30 cellular contexts compared by ENCODE assay signal in genomic region chr5:57503433-57503832, GRCh38. TPM values are rescaled to one million over a fixed set of nuclear protein-coding genes. Genes with fewer than 3 reads are reported as not detected.
A peak's percentile ranks its signal among the peaks of the same experiment; 100 is the strongest.
DNase-seq lines count a peak whose midpoint lies in the region; ATAC-seq, FAIRE-seq and TF ChIP-seq lines count a peak whose summit lies in the region.
"Had no signal": no experiment of that assay in that cellular context is flagged by ENCODE, and none has a peak within 500 bp of the region (broad histone marks: within the 10 kb centered on the region; RNA-seq: fewer than 3 reads in every experiment).

No MANE protein-coding gene starts in this region.

- H3K4me2 ChIP-seq in IMR-90 (ENCODE audit: low read depth, low read length) (no peak overlapping the region), astrocyte (ENCODE audit: low read length) (no peak overlapping the region)

- H3K36me3 ChIP-seq in IMR-90 (ENCODE audit: control insufficient read depth, insufficient read depth, low read length) (no peaks in the 10 kb centered on the region), astrocyte (ENCODE audit: insufficient read depth, low read length) (no peaks in the 10 kb centered on the region), rectal smooth muscle tissue (ENCODE audit: control insufficient read depth, insufficient read depth, low read length) (no peaks in the 10 kb centered on the region)
- H3K36me3 ChIP-seq: colonic mucosa, heart right ventricle, lower lobe of right lung, thoracic aorta had no signal

- H2AK9ac ChIP-seq in IMR-90 (replicated peaks; ENCODE audit: low read depth, low read length, poor library complexity): no peak overlapping the region

- peaks cover 5% of the 10 kb centered on the region; the same call in 1 of the 2 replicates for H3K9me1 ChIP-seq in IMR-90 (ENCODE audit: insufficient read depth, low read length)

- no peak overlapping the region for H4K5ac ChIP-seq in IMR-90 (ENCODE audit: low read depth, low read length)

- CTCF ChIA-PET in IMR-90 (lab: Yijun Ruan, JAX): no interaction called here

- H2AFZ ChIP-seq in IMR-90 (replicated peaks; ENCODE audit: low read length, poor library complexity): no peak overlapping the region
- H2AFZ ChIP-seq in astrocyte (ENCODE audit: low read depth, low read length): no peak overlapping the region

- H3K27me3 ChIP-seq in IMR-90 (ENCODE audit: control insufficient read depth, insufficient read depth, low read length): no peaks in the 10 kb centered on the region
- no peaks in the 10 kb centered on the region for H3K27me3 ChIP-seq in astrocyte (ENCODE audit: insufficient read depth, low read length)
- H3K27me3 ChIP-seq in rectal smooth muscle tissue (ENCODE audit: control insufficient read depth, insufficient read depth, low read length): no peaks in the 10 kb centered on the region
- H3K27me3 ChIP-seq: colonic mucosa, heart right ventricle had no signal

- no peak overlapping the region for H3K56ac ChIP-seq in IMR-90 (ENCODE audit: extremely low read depth, insufficient read depth, low read length)

- H2BK120ac ChIP-seq in IMR-90 (ENCODE audit: low read depth, low read length): peak overlapping the region; percentile 11; the same call in 1 of the 2 replicates

- no peak overlapping the region for H3K4me3 Mint-ChIP-seq in astrocyte (ENCODE audit: unreplicated experiment)
- H3K4me3 Mint-ChIP-seq: activated B cell treated with CpG ODN at 0.5 μM for 24 hours; activated CD4-positive, alpha-beta memory T cell treated with anti-CD3 and anti-CD28 coated beads for 36 hours; endodermal cell; IgD-negative memory B cell; stimulated activated memory B cell treated with anti-CD40 and anti-IgM and Interleukin-4, amounts not matched to agents 10 μg/mL and 1 μg/mL and 100 μg/mL, for 72 hours had no signal

- in situ Hi-C loops in IMR-90 (cut with MboI; ENCODE audit: low sequenced_read_pairs): loop anchor here (10.0 kb wide), 2 partner anchors 381 to 961 kb away; partner anchors contain the start of gene PLK2
- in situ Hi-C loops in ACHN (cut with HindIII; ENCODE audit: low pct_ligation_motif_present, low pct_unique_long_range_greater_than_20kb, low sequenced_read_pairs): no loop called here

- H3K18ac ChIP-seq in IMR-90 (ENCODE audit: low read depth, low read length): no peak overlapping the region

- FAIRE-seq in astrocyte (lab: Jason Lieb, UNC): no peak

- ATAC-seq in IMR-90 (ENCODE audit: low read depth) (no peak), HG02840 (IDR thresholded peaks at IDR 0.05; ENCODE audit: low FRiP score, unreplicated experiment) (no peak)
- ATAC-seq: heart right ventricle; lower lobe of right lung; stimulated activated memory B cell treated with anti-CD40 and anti-IgM and Interleukin-4, amounts not matched to agents 10 μg/mL and 1 μg/mL and 100 μg/mL, for 72 hours had no signal

- DNase-seq in IMR-90 (no peak), astrocyte (ENCODE audit: low read depth) (peak; percentile 94), iris pigment epithelial cell (ENCODE audit: low read depth) (peak; percentile 73), ACHN (no peak), NCI-H2196 (lab: John Stamatoyannopoulos, UW; ENCODE audit: unreplicated experiment) (no peak), NCI-H69 (lab: John Stamatoyannopoulos, UW) (no peak)
- DNase-seq: activated B cell treated with CpG ODN at 0.5 μM for 24 hours; activated CD4-positive, alpha-beta memory T cell treated with anti-CD3 and anti-CD28 coated beads for 36 hours; activated naive CD4-positive, alpha-beta T cell treated with Interleukin-2 at 50 U/mL for 16 hours; activated T-cell treated with anti-CD3 and anti-CD28 coated beads, Interleukin-2, amount 50 U/mL, for 1 hour; aorta; colonic mucosa; endodermal cell; GF-D8; heart right ventricle; lower lobe of right lung; MM.1S; NCI-H1694; NCI-H2227 treated with DMSO at 0.1 percent for 48 hours; NCI-H82; OCI-M1 had no signal

- H4K20me1 ChIP-seq in IMR-90 (ENCODE audit: insufficient read depth, low read length) (no peaks in the 10 kb centered on the region), astrocyte (ENCODE audit: insufficient read depth, low read length) (no peaks in the 10 kb centered on the region)

- no peak overlapping the region for H3K27ac ChIP-seq in IMR-90 (ENCODE audit: insufficient read depth, low read length)
- peak overlapping the region; percentile 38 for H3K27ac ChIP-seq in astrocyte (ENCODE audit: low read depth, low read length)
- peak overlapping the region; percentile 17 for H3K27ac ChIP-seq in rectal smooth muscle tissue (ENCODE audit: low read depth, low read length)
- H3K27ac ChIP-seq: colonic mucosa, HL-60, lower lobe of right lung had no signal

- intact Hi-C loops in IMR-90 (cut with micrococcal nuclease): no loop called here

- no peak overlapping the region for H2BK15ac ChIP-seq in IMR-90 (ENCODE audit: low read depth, low read length)

- no peaks in the 10 kb centered on the region for H3K9me3 Mint-ChIP-seq in astrocyte (ENCODE audit: unreplicated experiment)
- H3K9me3 Mint-ChIP-seq: activated B cell treated with CpG ODN at 0.5 μM for 24 hours; activated CD4-positive, alpha-beta memory T cell treated with anti-CD3 and anti-CD28 coated beads for 36 hours; endodermal cell; IgD-negative memory B cell; stimulated activated memory B cell treated with anti-CD40 and anti-IgM and Interleukin-4, amounts not matched to agents 10 μg/mL and 1 μg/mL and 100 μg/mL, for 72 hours had no signal

- peaks cover 43% of the 10 kb centered on the region for H3K4me1 Mint-ChIP-seq in astrocyte (ENCODE audit: low read depth, unreplicated experiment)
- H3K4me1 Mint-ChIP-seq: endodermal cell had no signal

- H4K8ac ChIP-seq in IMR-90 (ENCODE audit: low read depth in 2 of 2, low read length in 2 of 2): no peak overlapping the region

- no peak overlapping the region for H2BK5ac ChIP-seq in IMR-90 (ENCODE audit: low read depth, low read length, poor library complexity, severe bottlenecking)

- H3K36me3 Mint-ChIP-seq in astrocyte (ENCODE audit: low read depth, unreplicated experiment): no peaks in the 10 kb centered on the region
- H3K36me3 Mint-ChIP-seq: activated CD4-positive, alpha-beta memory T cell treated with anti-CD3 and anti-CD28 coated beads for 36 hours; IgD-negative memory B cell; stimulated activated memory B cell treated with anti-CD40 and anti-IgM and Interleukin-4, amounts not matched to agents 10 μg/mL and 1 μg/mL and 100 μg/mL, for 72 hours had no signal

- dilution Hi-C loops in IMR-90 (cut with HindIII; ENCODE audit: low sequenced_read_pairs, unreplicated experiment): no loop called here

- H3K27me3 Mint-ChIP-seq in astrocyte (ENCODE audit: low read depth, unreplicated experiment): no peaks in the 10 kb centered on the region
- H3K27me3 Mint-ChIP-seq: stimulated activated memory B cell treated with anti-CD40 and anti-IgM and Interleukin-4, amounts not matched to agents 10 μg/mL and 1 μg/mL and 100 μg/mL, for 72 hours had no signal

- no peak overlapping the region for H2BK20ac ChIP-seq in IMR-90 (ENCODE audit: low read depth, low read length)

- H3K4ac ChIP-seq in IMR-90 (ENCODE audit: low read depth, low read length): no peak overlapping the region

- H3K9ac ChIP-seq in IMR-90 (ENCODE audit: low read depth, low read length): no peak overlapping the region
- H3K9ac ChIP-seq in astrocyte (ENCODE audit: low read length): no peak overlapping the region
- no peak overlapping the region for H3K9ac ChIP-seq in rectal smooth muscle tissue (ENCODE audit: low read length)

- H3K79me2 ChIP-seq in astrocyte (ENCODE audit: insufficient read depth, low read length): no peaks in the 10 kb centered on the region

- POLR2A ChIA-PET in IMR-90 (lab: Charles Lee; ENCODE audit: unreplicated experiment): no interaction called here

- H3K79me1 ChIP-seq in IMR-90 (ENCODE audit: low read depth in 1 of 2, low read length in 2 of 2): no peaks in the 10 kb centered on the region

- no peak overlapping the region for H3K27ac Mint-ChIP-seq in astrocyte (ENCODE audit: unreplicated experiment)
- H3K27ac Mint-ChIP-seq: activated B cell treated with CpG ODN at 0.5 μM for 24 hours; activated CD4-positive, alpha-beta memory T cell treated with anti-CD3 and anti-CD28 coated beads for 36 hours; endodermal cell; stimulated activated memory B cell treated with anti-CD40 and anti-IgM and Interleukin-4, amounts not matched to agents 10 μg/mL and 1 μg/mL and 100 μg/mL, for 72 hours had no signal

- TF ChIP-seq CTCF in IMR-90 (conservative IDR thresholded peaks at IDR 0.05; ENCODE audit: low read depth, low read length) (no peak), astrocyte (IDR thresholded peaks at IDR 0.05; ENCODE audit: insufficient read depth, low read depth, low read length) (no peak)

- no TSS peak for BruUV-seq in IMR-90 (replicated peaks; lab: Mats Ljungman, UMichigan)

- H3K4me1 ChIP-seq in IMR-90 (ENCODE audit: control insufficient read depth, insufficient read depth, low read length) (peaks cover 8% of the 10 kb centered on the region), astrocyte (ENCODE audit: insufficient read depth, low read length) (peaks cover 11% of the 10 kb centered on the region), rectal smooth muscle tissue (ENCODE audit: control insufficient read depth, insufficient read depth, low read length) (no peaks in the 10 kb centered on the region)
- H3K4me1 ChIP-seq: colonic mucosa had no signal

- H4K91ac ChIP-seq in IMR-90 (ENCODE audit: insufficient read depth, low read depth, low read length): no peak overlapping the region

- no peaks in the 10 kb centered on the region for H3K9me3 ChIP-seq in IMR-90 (ENCODE audit: control insufficient read depth, insufficient read depth, low read length)
- no peaks in the 10 kb centered on the region for H3K9me3 ChIP-seq in astrocyte (ENCODE audit: insufficient read depth, low read depth, low read length)
- H3K9me3 ChIP-seq: colonic mucosa, heart right ventricle, lower lobe of right lung, thoracic aorta had no signal

- no CpG with 5 or more reads among the region's 3 CpGs for WGBS in IMR-90 (ENCODE audit: extremely low coverage in 2 of 2, insufficient read length in 1 of 2), 2 experiments

- no peak overlapping the region for H3K4me3 ChIP-seq in IMR-90 (ENCODE audit: insufficient read depth, low read depth, low read length)
- no peak overlapping the region for H3K4me3 ChIP-seq in astrocyte (ENCODE audit: insufficient read depth, low read depth, low read length)
- no peak overlapping the region for H3K4me3 ChIP-seq in rectal smooth muscle tissue (ENCODE audit: low read length)
- H3K4me3 ChIP-seq: colonic mucosa, heart right ventricle, lower lobe of right lung, thoracic aorta had no signal

- TF ChIP-seq RAD21 in IMR-90 (IDR thresholded peaks at IDR 0.05; ENCODE audit: low read length): no peak

- H2AK5ac ChIP-seq in IMR-90 (ENCODE audit: low read depth, low read length): no peak overlapping the region

- H3K14ac ChIP-seq in IMR-90 (replicated peaks; ENCODE audit: low read depth, low read length): no peak overlapping the region

- no peak overlapping the region for H3K23ac ChIP-seq in IMR-90 (ENCODE audit: low read depth, low read length)

- TF ChIP-seq POLR2A in IMR-90 (IDR thresholded peaks at IDR 0.05; ENCODE audit: low read depth, low read length): no peak

TF ChIP-seq in IMR-90, 13 proteins besides CTCF, POLR2A, EP300 and RAD21 (continues in another document):
- TF ChIP-seq MAFK (IDR thresholded peaks at IDR 0.05; ENCODE audit: low read depth, low read length): peak; percentile 84

RNA-seq across cellular contexts. Expression of gene ACTBL2, which starts 20.8 kb away (rescaled TPM):
- total RNA-seq in IMR-90 (2012; rRNA removed) (1.6 and 1.7 TPM in 2 replicates), astrocyte (11.6 and 11.8 TPM in 2 replicates)
- polyA plus RNA-seq in IMR-90 (2012; rRNA removed): 0.29 and 0.52 TPM in 2 replicates
- 0.33 and 0.35 TPM in 2 replicates for polyA plus RNA-seq in IMR-90 (2012; cell fraction: cytosol; rRNA removed)
- 0.61 and 1.3 TPM in 2 replicates for polyA plus RNA-seq in IMR-90 (2012; cell fraction: nucleus; rRNA removed; ENCODE audit: low replicate concordance)
- total RNA-seq: activated B cell treated with CpG ODN at 0.5 μM for 24 hours; activated CD4-positive, alpha-beta memory T cell treated with anti-CD3 and anti-CD28 coated beads for 36 hours; aorta; colonic mucosa; endodermal cell; heart right ventricle; lower lobe of right lung; myocyte; osteoblast; T-helper 2 cell treated with Interferon-gamma antibody and Interleukin-4, amounts not matched to agents 100 ng/mL and 5 ng/mL, for 36 hours; thoracic aorta had no signal
- polyA plus RNA-seq: aorta, heart right ventricle, IgD-negative memory B cell had no signal

Comparison
In these comparisons a context has a peak if more than half of its experiments do, and no peak if none do; other contexts are left out.
1. DNase-seq: peak in astrocyte (single experiment) and iris pigment epithelial cell (single experiment); none in IMR-90 (single experiment), ACHN (single experiment), NCI-H2196 (single experiment) and NCI-H69 (single experiment).